Comparison of ENCODE assay signal across 27 cellular contexts in genomic region chr19:13826652-13827235, GRCh38. TPM values are rescaled to one million over a fixed set of nuclear protein-coding genes. Genes with fewer than 3 reads are reported as not detected.
A peak's percentile ranks its signal among the peaks of the same experiment; 100 is the strongest.
DNase-seq lines count a peak whose midpoint lies in the region; ATAC-seq and TF ChIP-seq lines count a peak whose summit lies in the region.
"Had no signal": no experiment of that assay in that cellular context is flagged by ENCODE, and none has a peak within 500 bp of the region (broad histone marks: within the 10 kb centered on the region; RNA-seq: fewer than 3 reads in every experiment).

No MANE protein-coding gene starts in this region.

- POLR2A ChIA-PET in RWPE1 (lab: Yijun Ruan, JAX; ENCODE audit: low non-redundant PET): no interaction called here
- POLR2A ChIA-PET in PC-3 (lab: Charles Lee; ENCODE audit: unreplicated experiment): interaction anchor here (0.7 kb wide), 1 partner anchor 33 kb away, joined by 3 read pairs; no protein-coding TSS in a partner anchor

- H3K27me3 ChIP-seq in PC-3 (ENCODE audit: low read length): no peaks in the 10 kb centered on the region
- H3K27me3 ChIP-seq in breast epithelium: no peaks in the 10 kb centered on the region
- H3K27me3 ChIP-seq: BLaER1 treated with 17β-estradiol and CSF1 and Interleukin-3, amounts not matched to agents 10 nM and 100 nM had no signal

- no peak overlapping the region for H3K4me2 ChIP-seq in PC-3 (ENCODE audit: low read length)
- H3K4me2 ChIP-seq: PC-9 had no signal

- H3F3A ChIP-seq in PC-3 (ENCODE audit: low read length, unreplicated experiment): no peaks in the 10 kb centered on the region

- H3K9ac ChIP-seq in PC-3 (ENCODE audit: low read length): no peak overlapping the region
- H3K9ac ChIP-seq: BLaER1 treated with 17β-estradiol and CSF1 and Interleukin-3, amounts not matched to agents 10 nM and 100 nM had no signal

- CTCF ChIA-PET in RWPE1 (lab: Yijun Ruan, JAX) (interaction anchor here (0.6 to 1.0 kb wide), 2 partner anchors 36 to 310 kb away, joined by 3 read pairs; partner anchors contain the start of gene ASF1B), PC-3 (lab: Charles Lee) (interaction anchor here (0.5 kb wide), 1 partner anchor 35 kb away, joined by 4 read pairs; no protein-coding TSS in a partner anchor)

- peak overlapping the region; percentile 100 for H3K27ac ChIP-seq in RWPE1
- H3K27ac ChIP-seq in PC-3 (ENCODE audit: low read length): no peak overlapping the region
- no peak overlapping the region for H3K27ac ChIP-seq in breast epithelium
- H3K27ac ChIP-seq: BLaER1 treated with 17β-estradiol and CSF1 and Interleukin-3, amounts not matched to agents 10 nM and 100 nM; PC-9 had no signal

- peak; percentile 53 for DNase-seq in Right ventricle myocardium inferior (ENCODE audit: missing footprints)
- no peak for DNase-seq in cardiac septum (ENCODE audit: low spot score)
- no peak for DNase-seq in RWPE1 (ENCODE audit: low spot score)
- DNase-seq in left colon: peak in 1 of 2 donors; percentile 18
- no peak for DNase-seq in PC-3
- no peak for DNase-seq in breast epithelium (ENCODE audit: low spot score in 2 of 2)
- DNase-seq in CD1c-positive myeloid dendritic cell (ENCODE audit: extremely low spot score): no peak
- DNase-seq: AML-193; CD4-positive, alpha-beta memory T cell; COR-L47; DMS53; KBM-7; NCI-H1105; NCI-H1436 treated with DMSO at 0.1 percent for 48 hours; NCI-H1930; NCI-H2107; NCI-H446; NCI-H526; NK-92 treated with Interleukin-12 subunit alpha and Interleukin-12 subunit beta, amount 100 ng/mL, for 24 hours; PC-9; SHP77 had no signal

- H3K36me3 ChIP-seq in PC-3 (ENCODE audit: low read depth, low read length) (peaks cover 4% of the 10 kb centered on the region), breast epithelium (no peaks in the 10 kb centered on the region)

- no peak overlapping the region for H2AFZ ChIP-seq in PC-3 (ENCODE audit: low read length)
- H2AFZ ChIP-seq: PC-9 had no signal

- H3K4me3 ChIP-seq in PC-3 (ENCODE audit: low read length): no peak overlapping the region
- no peak overlapping the region for H3K4me3 ChIP-seq in breast epithelium
- H3K4me3 ChIP-seq: BLaER1 treated with 17β-estradiol and CSF1 and Interleukin-3, amounts not matched to agents 10 nM and 100 nM; PC-9 had no signal

- H3K4me1 ChIP-seq in PC-3 (ENCODE audit: insufficient read depth, low read length) (no peaks in the 10 kb centered on the region), breast epithelium (no peaks in the 10 kb centered on the region)

- H3K9me2 ChIP-seq in PC-3 (replicated peaks; ENCODE audit: low read length): no peaks in the 10 kb centered on the region

- H3K9me3 ChIP-seq in PC-3 (ENCODE audit: low read length) (no peaks in the 10 kb centered on the region), breast epithelium (no peaks in the 10 kb centered on the region)
- H3K9me3 ChIP-seq: BLaER1 treated with 17β-estradiol and CSF1 and Interleukin-3, amounts not matched to agents 10 nM and 100 nM had no signal

- intact Hi-C loops in Right ventricle myocardium inferior (cut with DNase I): no loop called here
- intact Hi-C loops in cardiac septum (cut with DNase I): no loop called here
- intact Hi-C loops in left colon (cut with DNase I, micrococcal nuclease): no loop called here
- intact Hi-C loops in PC-3 (cut with micrococcal nuclease): loop anchor here (5.0 kb wide), 1 partner anchor 36 kb away; no protein-coding TSS in a partner anchor
- intact Hi-C loops in breast epithelium (cut with DNase I; ENCODE audit: low total_unique reads): no loop called here

- BruUV-seq in PC-3 (replicated peaks; lab: Mats Ljungman, UMichigan): no TSS peak

- TF ChIP-seq CTCF in RWPE1 (conservative IDR thresholded peaks at IDR 0.05; ENCODE audit: low read depth) (no peak), PC-3 (conservative IDR thresholded peaks at IDR 0.05; ENCODE audit: low read depth, low read length) (no peak), breast epithelium (IDR thresholded peaks at IDR 0.05) (no peak)

- no peak for TF ChIP-seq POLR2A in breast epithelium (IDR thresholded peaks at IDR 0.05)

- no peaks in the 10 kb centered on the region for H3K79me2 ChIP-seq in PC-3 (ENCODE audit: low read length)

- H4K20me1 ChIP-seq in PC-3 (ENCODE audit: low read length): no peaks in the 10 kb centered on the region

- ATAC-seq in Right ventricle myocardium inferior (no peak), left colon (peak; percentile 47), PC-3 (no peak)

RNA-seq across cellular contexts. Expression of gene ZSWIM4, which starts 31.5 kb away (rescaled TPM):
- total RNA-seq in Right ventricle myocardium inferior (2.1 TPM), cardiac septum (3.9 TPM), left colon (1 to 10 TPM; 3.0 TPM), PC-3 (2014; rRNA removed) (8.0 and 11.4 TPM in 2 replicates), breast epithelium (1 to 10 TPM; 1.1 to 8.5 (median 6.9) TPM)

RNA-seq across cellular contexts. Expression of gene NANOS3, which starts 50.2 kb away (rescaled TPM):
- total RNA-seq in Right ventricle myocardium inferior: 0.68 TPM
- 0.78 TPM for total RNA-seq in cardiac septum
- under 1 TPM in 1 of 2 donors, not detected in 1; 0.56 TPM for total RNA-seq in left colon
- total RNA-seq in PC-3 (2014; rRNA removed): 1.7 TPM in 1 of 2 replicates, not detected in the other
- not detected for total RNA-seq in breast epithelium
- total RNA-seq: CD4-positive, alpha-beta memory T cell; Daoy; H4; LHCN-M2; MCF 10A; SK-MEL-5 had no signal

RNA-seq across cellular contexts. Expression of gene C19orf53, which starts 52.5 kb away (rescaled TPM):
- total RNA-seq in Right ventricle myocardium inferior: 89.9 TPM
- total RNA-seq in cardiac septum: 91.2 TPM
- 10 to 100 TPM; 44.9 to 46.7 TPM for total RNA-seq in left colon
- total RNA-seq in PC-3 (2014; rRNA removed): 341 and 392 TPM in 2 replicates
- 100 to 1,000 TPM; 134 to 175 (median 137) TPM for total RNA-seq in breast epithelium
